14 cellular contexts compared by ENCODE assay signal in the genomic region with DNA sequence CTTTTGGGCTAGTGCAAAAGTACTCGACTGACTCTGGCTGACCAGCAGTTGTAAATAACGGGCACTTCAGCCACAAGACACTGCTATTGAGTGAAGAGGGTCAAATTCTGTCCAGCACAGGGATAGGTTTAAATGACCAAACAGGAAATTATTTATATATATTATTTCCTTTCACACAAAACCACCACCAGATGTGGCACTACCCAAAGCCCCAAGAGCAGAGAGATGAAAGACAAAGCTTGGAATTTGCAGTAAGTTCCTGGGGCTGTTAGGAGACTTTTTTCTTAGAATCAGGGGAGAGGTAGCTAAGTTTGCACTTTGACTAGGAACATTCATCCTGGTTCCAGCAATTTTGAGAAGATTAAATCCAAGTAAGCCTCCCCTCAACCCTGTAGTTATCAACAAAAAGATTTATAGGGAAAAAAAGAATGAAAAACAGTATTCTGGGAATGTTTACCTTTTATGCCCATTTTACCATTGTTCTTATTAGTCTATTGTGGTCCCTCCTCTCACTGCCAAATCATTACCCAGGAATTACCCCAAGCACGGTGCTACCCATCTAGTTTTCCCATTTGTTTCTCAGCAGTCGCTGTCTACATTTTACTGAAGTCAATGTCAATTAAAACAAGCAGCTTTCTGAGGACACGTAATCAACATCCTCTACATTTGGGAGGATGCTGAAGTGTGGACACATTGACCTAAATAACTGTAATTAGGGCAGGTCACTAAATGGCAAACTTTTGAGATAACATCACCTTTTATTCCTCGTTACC. TPM values are rescaled to one million over a fixed set of nuclear protein-coding genes. Genes with fewer than 3 reads are reported as not detected.
DNase-seq lines count a peak whose midpoint lies in the region; ATAC-seq, FAIRE-seq and TF ChIP-seq lines count a peak whose summit lies in the region.
"Had no signal": no experiment of that assay in that cellular context is flagged by ENCODE, and none has a peak within 500 bp of the region (broad histone marks: within the 10 kb centered on the region; RNA-seq: fewer than 3 reads in every experiment).

No MANE protein-coding gene starts in this region.

- H3K4me3 ChIP-seq in OCI-LY3 (ENCODE audit: low read length), result no peak overlapping the region
- H3K4me3 ChIP-seq: lung, tibial artery had no signal

- peak overlapping the region; percentile 82 for H3K27ac Mint-ChIP-seq in activated T-cell treated with anti-CD3 and anti-CD28 coated beads, Interleukin-2, amount 50 U/mL, for 72 hours
- H3K27ac Mint-ChIP-seq in stimulated activated naive B cell treated with anti-CD40 and anti-IgM and Interleukin-4, amounts not matched to agents 10 μg/mL and 1 μg/mL and 100 μg/mL, for 72 hours, result peak overlapping the region; percentile 70

- TF ChIP-seq CTCF in OCI-LY3 (IDR thresholded peaks at IDR 0.05; ENCODE audit: low read depth, low read length), result no peak

- no peak overlapping the region for H3K4me2 ChIP-seq in OCI-LY3 (ENCODE audit: low read length)

- no peak for FAIRE-seq in urothelium cell line (lab: Jason Lieb, UNC)

- H4K20me1 ChIP-seq in OCI-LY3 (ENCODE audit: insufficient read depth, low read length), result no peaks in the 10 kb centered on the region

- H3K9ac ChIP-seq in OCI-LY3 (ENCODE audit: low read length), result no peak overlapping the region

- H3K36me3 Mint-ChIP-seq in activated T-cell treated with anti-CD3 and anti-CD28 coated beads, Interleukin-2, amount 50 U/mL, for 72 hours (ENCODE audit: insufficient read depth in 2 of 2), result peaks cover 9 to 32% of the 10 kb centered on the region in 2 donors
- H3K36me3 Mint-ChIP-seq in stimulated activated naive B cell treated with anti-CD40 and anti-IgM and Interleukin-4, amounts not matched to agents 10 μg/mL and 1 μg/mL and 100 μg/mL, for 72 hours, result peaks cover 43 to 66% of the 10 kb centered on the region in 2 donors

- peaks cover 52% of the 10 kb centered on the region for H3K36me3 ChIP-seq in OCI-LY3 (replicated peaks; ENCODE audit: low read depth, low read length)
- H3K36me3 ChIP-seq: tibial artery had no signal

- H3K79me2 ChIP-seq in OCI-LY3 (ENCODE audit: low read length), result peaks cover 69% of the 10 kb centered on the region

- no peak for DNase-seq in activated T-cell treated with anti-CD3 and anti-CD28 coated beads, Interleukin-2, amount 50 U/mL, for 72 hours
- DNase-seq in activated T-cell treated with anti-CD3 and anti-CD28 coated beads, Interleukin-2, amount 50 U/mL, for 1 hour, result no peak
- DNase-seq in dermis blood vessel endothelial cell (peak; percentile 12), urothelium cell line (ENCODE audit: low spot score) (no peak)
- no peak for DNase-seq in stimulated activated naive B cell treated with anti-CD40 and anti-IgM and Interleukin-4, amounts not matched to agents 10 μg/mL and 1 μg/mL and 100 μg/mL, for 72 hours
- no peak for DNase-seq in central memory CD4-positive, alpha-beta T cell
- DNase-seq: GDM1, NCI-H1417 treated with DMSO at 0.1 percent for 48 hours, tibial artery had no signal

- H3K4me3 Mint-ChIP-seq in activated T-cell treated with anti-CD3 and anti-CD28 coated beads, Interleukin-2, amount 50 U/mL, for 72 hours, result peak overlapping the region in 1 of 2 donors; percentile 8
- no peak overlapping the region for H3K4me3 Mint-ChIP-seq in stimulated activated naive B cell treated with anti-CD40 and anti-IgM and Interleukin-4, amounts not matched to agents 10 μg/mL and 1 μg/mL and 100 μg/mL, for 72 hours

- no peaks in the 10 kb centered on the region for H3K9me3 ChIP-seq in OCI-LY3 (ENCODE audit: insufficient read depth, low read length)
- H3K9me3 ChIP-seq: tibial artery had no signal

- H3K9me3 Mint-ChIP-seq in activated T-cell treated with anti-CD3 and anti-CD28 coated beads, Interleukin-2, amount 50 U/mL, for 72 hours, result no peaks in the 10 kb centered on the region
- no peaks in the 10 kb centered on the region for H3K9me3 Mint-ChIP-seq in stimulated activated naive B cell treated with anti-CD40 and anti-IgM and Interleukin-4, amounts not matched to agents 10 μg/mL and 1 μg/mL and 100 μg/mL, for 72 hours

- no peak for ATAC-seq in activated T-cell treated with anti-CD3 and anti-CD28 coated beads, Interleukin-2, amount 50 U/mL, for 72 hours (replicated peaks in 1 of 2)
- ATAC-seq in stimulated activated naive B cell treated with anti-CD40 and anti-IgM and Interleukin-4, amounts not matched to agents 10 μg/mL and 1 μg/mL and 100 μg/mL, for 72 hours (replicated peaks), result no peak
- no peak for ATAC-seq in GM21786 (IDR thresholded peaks at IDR 0.05; ENCODE audit: unreplicated experiment)
- ATAC-seq: Panc1 had no signal

- peaks cover 74% of the 10 kb centered on the region for H3K4me1 Mint-ChIP-seq in activated T-cell treated with anti-CD3 and anti-CD28 coated beads, Interleukin-2, amount 50 U/mL, for 72 hours (ENCODE audit: low read depth)
- peaks cover 31 to 79% of the 10 kb centered on the region in 2 donors for H3K4me1 Mint-ChIP-seq in stimulated activated naive B cell treated with anti-CD40 and anti-IgM and Interleukin-4, amounts not matched to agents 10 μg/mL and 1 μg/mL and 100 μg/mL, for 72 hours

- H2AFZ ChIP-seq in OCI-LY3 (ENCODE audit: low read depth, low read length), result no peak overlapping the region

- peak overlapping the region; percentile 99 for H3K27ac ChIP-seq in OCI-LY3 (ENCODE audit: low read length)
- H3K27ac ChIP-seq: tibial artery had no signal

- H3K27me3 Mint-ChIP-seq in activated T-cell treated with anti-CD3 and anti-CD28 coated beads, Interleukin-2, amount 50 U/mL, for 72 hours (ENCODE audit: low read depth), result no peaks in the 10 kb centered on the region
- H3K27me3 Mint-ChIP-seq in stimulated activated naive B cell treated with anti-CD40 and anti-IgM and Interleukin-4, amounts not matched to agents 10 μg/mL and 1 μg/mL and 100 μg/mL, for 72 hours, result no peaks in the 10 kb centered on the region

- H3K27me3 ChIP-seq in OCI-LY3 (ENCODE audit: low read depth, low read length), result no peaks in the 10 kb centered on the region

- peaks cover 66% of the 10 kb centered on the region for H3K4me1 ChIP-seq in OCI-LY3 (ENCODE audit: low read length)
- H3K4me1 ChIP-seq: tibial artery had no signal

RNA-seq across cellular contexts. Expression of a gene that starts 43.5 kb away (rescaled TPM):
- 1 to 10 TPM; 3.5 to 6.0 TPM for total RNA-seq in activated T-cell treated with anti-CD3 and anti-CD28 coated beads, Interleukin-2, amount 50 U/mL, for 72 hours
- 0.28 and 0.34 TPM in 2 replicates for total RNA-seq in dermis blood vessel endothelial cell
- total RNA-seq: dermis microvascular lymphatic vessel endothelial cell had no signal

RNA-seq across cellular contexts. Expression of a gene that starts 50.9 kb away (rescaled TPM):
- total RNA-seq in activated T-cell treated with anti-CD3 and anti-CD28 coated beads, Interleukin-2, amount 50 U/mL, for 72 hours, result 10 to 100 TPM; 39.4 to 40.1 TPM
- 13.4 and 18.5 TPM in 2 replicates for total RNA-seq in dermis blood vessel endothelial cell
